ENCODE assay signal across 13 cellular contexts in the genomic region with DNA sequence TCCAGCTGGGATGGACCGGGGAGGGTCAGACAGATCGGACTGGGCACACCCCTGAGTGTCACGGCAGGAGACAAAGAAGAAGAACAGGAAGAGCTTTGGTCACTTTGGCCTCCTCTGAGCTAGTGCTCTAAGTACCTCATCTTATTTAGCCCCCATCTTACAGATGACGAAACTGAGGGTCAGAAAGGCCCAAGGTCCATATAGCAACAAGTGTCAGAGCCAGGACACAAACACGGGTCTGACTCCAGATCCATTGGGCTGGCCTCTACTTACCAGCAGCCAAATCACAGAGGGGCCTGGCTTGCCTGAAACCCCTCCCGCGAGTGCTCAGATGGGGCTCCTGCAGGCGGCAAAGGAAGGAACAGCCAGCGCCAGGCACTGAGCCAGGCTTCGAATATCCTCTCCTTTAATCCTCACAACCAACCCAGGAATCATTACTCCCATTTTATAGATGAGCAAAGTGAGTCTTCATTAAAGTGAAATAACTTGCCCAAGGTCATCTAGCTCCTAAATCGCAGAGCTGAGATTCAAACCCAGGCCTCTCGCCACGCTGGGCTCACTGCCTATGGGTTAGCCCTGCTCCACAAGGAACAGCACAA. TPM values are rescaled to one million over a fixed set of nuclear protein-coding genes. Genes with fewer than 3 reads are reported as not detected.
A peak's percentile ranks its signal among the peaks of the same experiment; 100 is the strongest.
DNase-seq lines count a peak whose midpoint lies in the region; ATAC-seq, FAIRE-seq and TF ChIP-seq lines count a peak whose summit lies in the region.
"Had no signal": no experiment of that assay in that cellular context is flagged by ENCODE, and none has a peak within 500 bp of the region (broad histone marks: within the 10 kb centered on the region; RNA-seq: fewer than 3 reads in every experiment).

No MANE protein-coding gene starts in this region.

- H3K27me3 Mint-ChIP-seq in activated T-cell treated with anti-CD3 and anti-CD28 coated beads, Interleukin-2, amount 50 U/mL, for 24 hours: no peaks in the 10 kb centered on the region
- H3K27me3 Mint-ChIP-seq in astrocyte (ENCODE audit: low read depth, unreplicated experiment) (peaks cover 23% of the 10 kb centered on the region), progenitor cell of endocrine pancreas (no peaks in the 10 kb centered on the region)

- H3K27ac ChIP-seq in HCT116 (ENCODE audit: low read depth, low read length) (no peak overlapping the region), astrocyte (ENCODE audit: low read depth, low read length) (no peak overlapping the region)

- no peaks in the 10 kb centered on the region for H3K79me2 ChIP-seq in HCT116 (ENCODE audit: insufficient read depth, low read length)
- H3K79me2 ChIP-seq in astrocyte (ENCODE audit: insufficient read depth, low read length): no peaks in the 10 kb centered on the region

- ATAC-seq in HCT116: no peak
- no peak for ATAC-seq in GM18909 (IDR thresholded peaks at IDR 0.05; ENCODE audit: poor library complexity, unreplicated experiment)
- no peak for ATAC-seq in GM18858 (IDR thresholded peaks at IDR 0.05; ENCODE audit: unreplicated experiment)
- no peak for ATAC-seq in HG03108 (IDR thresholded peaks at IDR 0.05; ENCODE audit: unreplicated experiment)
- ATAC-seq: gastrocnemius medialis, Right ventricle myocardium inferior had no signal

- RAD21 ChIA-PET in HCT116 (lab: Charles Lee; ENCODE audit: low non-redundant PET in 1 of 2, low total read pairs in 2 of 2, uncharacterized antibody in 2 of 2, unreplicated experiment in 2 of 2): no interaction called here

- intact Hi-C loops in HCT116 (cut with micrococcal nuclease): no loop called here

- POLR2A ChIA-PET in HCT116 (lab: Charles Lee): no interaction called here

- no peak overlapping the region for H3K9ac ChIP-seq in HCT116 (ENCODE audit: low read length)
- no peak overlapping the region for H3K9ac ChIP-seq in astrocyte (ENCODE audit: low read length)

- H3K4me2 ChIP-seq in HCT116 (ENCODE audit: low read length) (0 out of 2 replicates have a peak overlapping the region, but pooled peaks have one; percentile 39), astrocyte (ENCODE audit: low read length) (no peak overlapping the region)

- no peaks in the 10 kb centered on the region for H3K9me2 ChIP-seq in HCT116 (ENCODE audit: insufficient read depth)

- H3K36me3 ChIP-seq in HCT116 (ENCODE audit: control insufficient read depth in 1 of 2, insufficient read depth in 2 of 2, low read length in 2 of 2): no peaks in the 10 kb centered on the region
- H3K36me3 ChIP-seq in astrocyte (ENCODE audit: insufficient read depth, low read length): no peaks in the 10 kb centered on the region
- H3K36me3 ChIP-seq: BE2C, gastrocnemius medialis had no signal

- TF ChIP-seq CTCF in HCT116 (IDR thresholded peaks at IDR 0.05 in 2 of 3, conservative IDR thresholded peaks at IDR 0.05 in 1 of 3; ENCODE audit: borderline replicate concordance in 1 of 3, insufficient read depth in 1 of 3, low read depth in 2 of 3, low read length in 2 of 3) (no peak), astrocyte (IDR thresholded peaks at IDR 0.05; ENCODE audit: insufficient read depth, low read depth, low read length) (no peak), progenitor cell of endocrine pancreas (IDR thresholded peaks at IDR 0.05; ENCODE audit: unreplicated experiment) (no peak)

- CTCF ChIA-PET in HCT116 (lab: Charles Lee): no interaction called here

- no peak for TF ChIP-seq RAD21 in HCT116 (IDR thresholded peaks at IDR 0.05; ENCODE audit: low read depth)

- no peaks in the 10 kb centered on the region for H4K20me1 ChIP-seq in HCT116 (ENCODE audit: insufficient read depth)
- no peaks in the 10 kb centered on the region for H4K20me1 ChIP-seq in astrocyte (ENCODE audit: insufficient read depth, low read length)

- no peak for DNase-seq in activated T-cell treated with anti-CD3 and anti-CD28 coated beads, Interleukin-2, amount 50 U/mL, for 24 hours
- DNase-seq in activated T-cell treated with anti-CD3 and anti-CD28 coated beads for 4 hours (no peak), HCT116 (ENCODE audit: low read depth, low spot score) (no peak), astrocyte (ENCODE audit: low read depth) (no peak), progenitor cell of endocrine pancreas (ENCODE audit: low spot score, unreplicated experiment) (no peak)
- DNase-seq: aorta, gastrocnemius medialis had no signal

- no peak for FAIRE-seq in astrocyte (lab: Jason Lieb, UNC)
- FAIRE-seq: HTR-8/SVneo had no signal

- no peak overlapping the region for H2AFZ ChIP-seq in HCT116 (ENCODE audit: low read depth, low read length, poor library complexity, severe bottlenecking)
- H2AFZ ChIP-seq in astrocyte (ENCODE audit: low read depth, low read length): no peak overlapping the region

- H3K27me3 ChIP-seq in HCT116 (ENCODE audit: insufficient read depth, low read length) (no peaks in the 10 kb centered on the region), astrocyte (ENCODE audit: insufficient read depth, low read length) (no peaks in the 10 kb centered on the region)
- H3K27me3 ChIP-seq: BE2C, gastrocnemius medialis had no signal

- H3K4me3 ChIP-seq in HCT116 (replicated peaks in 1 of 2; ENCODE audit: low read depth in 1 of 2, low read length in 2 of 2): no peak overlapping the region
- H3K4me3 ChIP-seq in astrocyte (ENCODE audit: insufficient read depth, low read depth, low read length): no peak overlapping the region
- H3K4me3 ChIP-seq: gastrocnemius medialis had no signal

- H3K4me1 Mint-ChIP-seq in activated T-cell treated with anti-CD3 and anti-CD28 coated beads, Interleukin-2, amount 50 U/mL, for 24 hours (ENCODE audit: low read depth): peaks cover 72% of the 10 kb centered on the region
- H3K4me1 Mint-ChIP-seq in astrocyte (ENCODE audit: low read depth, unreplicated experiment): peaks cover 28% of the 10 kb centered on the region
- peaks cover 60% of the 10 kb centered on the region for H3K4me1 Mint-ChIP-seq in progenitor cell of endocrine pancreas (ENCODE audit: low read depth)

- no peak for TF ChIP-seq POLR2A in HCT116 (IDR thresholded peaks at IDR 0.05; ENCODE audit: borderline replicate concordance, extremely low read depth, insufficient read depth, insufficient read length)

- no TSS peak for BruUV-seq in HCT116 (replicated peaks; lab: Mats Ljungman, UMichigan)

- H3K27ac Mint-ChIP-seq in activated T-cell treated with anti-CD3 and anti-CD28 coated beads, Interleukin-2, amount 50 U/mL, for 24 hours: peak overlapping the region; percentile 72
- H3K27ac Mint-ChIP-seq in astrocyte (ENCODE audit: unreplicated experiment): peak overlapping the region; percentile 38
- peak overlapping the region; percentile 87 for H3K27ac Mint-ChIP-seq in progenitor cell of endocrine pancreas

- H3K36me3 Mint-ChIP-seq in activated T-cell treated with anti-CD3 and anti-CD28 coated beads, Interleukin-2, amount 50 U/mL, for 24 hours (ENCODE audit: low read depth): peaks cover 8% of the 10 kb centered on the region
- H3K36me3 Mint-ChIP-seq in astrocyte (ENCODE audit: low read depth, unreplicated experiment) (no peaks in the 10 kb centered on the region), progenitor cell of endocrine pancreas (ENCODE audit: insufficient read depth) (no peaks in the 10 kb centered on the region)

- H3K9me3 ChIP-seq in HCT116 (ENCODE audit: control insufficient read depth in 1 of 2, insufficient read depth in 1 of 2, low read depth in 1 of 2, low read length in 2 of 2) (no peaks in the 10 kb centered on the region), astrocyte (ENCODE audit: insufficient read depth, low read depth, low read length) (no peaks in the 10 kb centered on the region)
- H3K9me3 ChIP-seq: BE2C, gastrocnemius medialis had no signal

- H3K4me1 ChIP-seq in HCT116 (ENCODE audit: control insufficient read depth in 1 of 2, insufficient read depth in 2 of 2, low read length in 2 of 2): peaks cover 9 to 13% of the 10 kb centered on the region in 2 experiments
- H3K4me1 ChIP-seq in astrocyte (ENCODE audit: insufficient read depth, low read length): peaks cover 9% of the 10 kb centered on the region

- H3K9me3 Mint-ChIP-seq in activated T-cell treated with anti-CD3 and anti-CD28 coated beads, Interleukin-2, amount 50 U/mL, for 24 hours: no peaks in the 10 kb centered on the region
- H3K9me3 Mint-ChIP-seq in astrocyte (ENCODE audit: unreplicated experiment): no peaks in the 10 kb centered on the region
- no peaks in the 10 kb centered on the region for H3K9me3 Mint-ChIP-seq in progenitor cell of endocrine pancreas (ENCODE audit: low read depth)

- H3K4me3 Mint-ChIP-seq in activated T-cell treated with anti-CD3 and anti-CD28 coated beads, Interleukin-2, amount 50 U/mL, for 24 hours: peak overlapping the region; percentile 58
- H3K4me3 Mint-ChIP-seq in astrocyte (ENCODE audit: unreplicated experiment) (no peak overlapping the region), progenitor cell of endocrine pancreas (ENCODE audit: low read depth) (peak overlapping the region; percentile 36)

TF ChIP-seq in HCT116, 20 proteins besides CTCF, POLR2A, EP300 and RAD21 (continues in another document):
- TF ChIP-seq ATF3 (IDR thresholded peaks at IDR 0.05): no peak
- no peak for TF ChIP-seq ZBTB33 (IDR thresholded peaks at IDR 0.05; ENCODE audit: extremely low read depth, insufficient replicate concordance, low read length)
- no peak for TF ChIP-seq CBX3 (IDR thresholded peaks at IDR 0.05; ENCODE audit: low read depth)
- TF ChIP-seq POLR2AphosphoS5 (IDR thresholded peaks at IDR 0.05; ENCODE audit: low read depth, low read length): no peak
- no peak for TF ChIP-seq EGR1 (IDR thresholded peaks at IDR 0.05; ENCODE audit: low read depth)

RNA-seq across cellular contexts. Expression of gene SELENON, which starts 25.7 kb away (rescaled TPM):
- total RNA-seq in HCT116 (2021; ENCODE audit: unreplicated experiment) (85.1 TPM), astrocyte (64.1 and 67.0 TPM in 2 replicates), progenitor cell of endocrine pancreas (79.8 and 87.1 TPM in 2 replicates)
- polyA plus RNA-seq in HCT116 (2012): 69.4 and 80.6 TPM in 2 replicates

RNA-seq across cellular contexts. Expression of gene MTFR1L, which starts 45.4 kb away (rescaled TPM):
- total RNA-seq in HCT116 (2021; ENCODE audit: unreplicated experiment) (35.8 TPM), astrocyte (44.6 and 51.2 TPM in 2 replicates), progenitor cell of endocrine pancreas (55.0 and 58.8 TPM in 2 replicates)
- polyA plus RNA-seq in HCT116 (2012): 31.3 and 38.4 TPM in 2 replicates
